ENCODE assay signal across 2 cellular contexts in the genomic region with DNA sequence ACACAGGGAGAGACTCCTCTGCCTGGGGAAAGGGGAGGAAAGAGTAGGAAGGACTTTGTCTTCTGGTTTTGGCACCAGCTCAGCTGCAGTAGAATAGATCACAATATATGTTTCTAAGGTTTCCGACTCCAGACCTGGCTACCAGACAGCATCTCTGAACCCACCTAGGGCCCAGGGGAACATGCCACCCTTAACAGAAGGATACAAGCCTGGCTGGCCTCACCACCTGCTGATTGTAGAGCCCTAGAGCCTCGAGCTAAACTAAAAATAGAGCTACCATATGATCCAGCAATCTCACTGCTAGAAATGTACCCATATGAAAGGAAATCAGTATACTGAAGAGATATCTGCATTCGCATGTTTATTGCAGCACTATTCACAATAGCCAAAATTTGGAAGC.
TF ChIP-seq lines count a peak whose summit lies in the region.

No MANE protein-coding gene starts in this region.

TF ChIP-seq in SK-N-SH treated with all-trans-retinoic acid at 6 μM for 48 hours, 23 proteins besides CTCF, POLR2A, EP300 and RAD21 (continued from another document):
- TF ChIP-seq TCF4 (CRISPR knock-in tag; IDR thresholded peaks at IDR 0.05; ENCODE audit: borderline replicate concordance) (no peak), CREB5 (CRISPR knock-in tag; IDR thresholded peaks at IDR 0.05; ENCODE audit: low read depth) (no peak)
TF ChIP-seq in SK-N-SH treated with all-trans-retinoic acid at 6 μM for 48 hours: peak in this region for 0.

TF ChIP-seq in GM12878, 131 proteins besides CTCF, POLR2A, EP300 and RAD21 (continued from another document):
- TF ChIP-seq RBBP5 (conservative IDR thresholded peaks at IDR 0.05) (no peak), MTA2 (IDR thresholded peaks at IDR 0.05; ENCODE audit: low read depth) (no peak), PML (IDR thresholded peaks at IDR 0.05; ENCODE audit: low read length) (no peak), PAX8 (IDR thresholded peaks at IDR 0.05) (no peak), ZNF274 (IDR thresholded peaks at IDR 0.05; ENCODE audit: insufficient read depth, insufficient read length) (no peak), EED (IDR thresholded peaks at IDR 0.05; ENCODE audit: low read depth) (no peak), NFXL1 (IDR thresholded peaks at IDR 0.05; ENCODE audit: borderline replicate concordance) (no peak), HCFC1 (IDR thresholded peaks at IDR 0.05; ENCODE audit: low read length) (no peak), NRF1 (conservative IDR thresholded peaks at IDR 0.05; ENCODE audit: low read depth, low read length) (no peak), KAT2A (conservative IDR thresholded peaks at IDR 0.05; ENCODE audit: control insufficient read depth, low read depth, low read length) (no peak), SUZ12 (IDR thresholded peaks at IDR 0.05; ENCODE audit: unreplicated experiment) (no peak), SPI1 (IDR thresholded peaks at IDR 0.05; ENCODE audit: borderline replicate concordance, insufficient read depth, low read depth, low read length) (no peak), BRCA1 (IDR thresholded peaks at IDR 0.05; ENCODE audit: low read depth, low read length) (no peak), NFYA (IDR thresholded peaks at IDR 0.05; ENCODE audit: borderline replicate concordance, low read depth, low read length) (no peak)
- TF ChIP-seq, protein P1, sequence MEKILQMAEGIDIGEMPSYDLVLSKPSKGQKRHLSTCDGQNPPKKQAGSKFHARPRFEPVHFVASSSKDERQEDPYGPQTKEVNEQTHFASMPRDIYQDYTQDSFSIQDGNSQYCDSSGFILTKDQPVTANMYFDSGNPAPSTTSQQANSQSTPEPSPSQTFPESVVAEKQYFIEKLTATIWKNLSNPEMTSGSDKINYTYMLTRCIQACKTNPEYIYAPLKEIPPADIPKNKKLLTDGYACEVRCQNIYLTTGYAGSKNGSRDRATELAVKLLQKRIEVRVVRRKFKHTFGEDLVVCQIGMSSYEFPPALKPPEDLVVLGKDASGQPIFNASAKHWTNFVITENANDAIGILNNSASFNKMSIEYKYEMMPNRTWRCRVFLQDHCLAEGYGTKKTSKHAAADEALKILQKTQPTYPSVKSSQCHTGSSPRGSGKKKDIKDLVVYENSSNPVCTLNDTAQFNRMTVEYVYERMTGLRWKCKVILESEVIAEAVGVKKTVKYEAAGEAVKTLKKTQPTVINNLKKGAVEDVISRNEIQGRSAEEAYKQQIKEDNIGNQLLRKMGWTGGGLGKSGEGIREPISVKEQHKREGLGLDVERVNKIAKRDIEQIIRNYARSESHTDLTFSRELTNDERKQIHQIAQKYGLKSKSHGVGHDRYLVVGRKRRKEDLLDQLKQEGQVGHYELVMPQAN (conservative IDR thresholded peaks at IDR 0.05), result no peak
- TF ChIP-seq, protein P2, sequence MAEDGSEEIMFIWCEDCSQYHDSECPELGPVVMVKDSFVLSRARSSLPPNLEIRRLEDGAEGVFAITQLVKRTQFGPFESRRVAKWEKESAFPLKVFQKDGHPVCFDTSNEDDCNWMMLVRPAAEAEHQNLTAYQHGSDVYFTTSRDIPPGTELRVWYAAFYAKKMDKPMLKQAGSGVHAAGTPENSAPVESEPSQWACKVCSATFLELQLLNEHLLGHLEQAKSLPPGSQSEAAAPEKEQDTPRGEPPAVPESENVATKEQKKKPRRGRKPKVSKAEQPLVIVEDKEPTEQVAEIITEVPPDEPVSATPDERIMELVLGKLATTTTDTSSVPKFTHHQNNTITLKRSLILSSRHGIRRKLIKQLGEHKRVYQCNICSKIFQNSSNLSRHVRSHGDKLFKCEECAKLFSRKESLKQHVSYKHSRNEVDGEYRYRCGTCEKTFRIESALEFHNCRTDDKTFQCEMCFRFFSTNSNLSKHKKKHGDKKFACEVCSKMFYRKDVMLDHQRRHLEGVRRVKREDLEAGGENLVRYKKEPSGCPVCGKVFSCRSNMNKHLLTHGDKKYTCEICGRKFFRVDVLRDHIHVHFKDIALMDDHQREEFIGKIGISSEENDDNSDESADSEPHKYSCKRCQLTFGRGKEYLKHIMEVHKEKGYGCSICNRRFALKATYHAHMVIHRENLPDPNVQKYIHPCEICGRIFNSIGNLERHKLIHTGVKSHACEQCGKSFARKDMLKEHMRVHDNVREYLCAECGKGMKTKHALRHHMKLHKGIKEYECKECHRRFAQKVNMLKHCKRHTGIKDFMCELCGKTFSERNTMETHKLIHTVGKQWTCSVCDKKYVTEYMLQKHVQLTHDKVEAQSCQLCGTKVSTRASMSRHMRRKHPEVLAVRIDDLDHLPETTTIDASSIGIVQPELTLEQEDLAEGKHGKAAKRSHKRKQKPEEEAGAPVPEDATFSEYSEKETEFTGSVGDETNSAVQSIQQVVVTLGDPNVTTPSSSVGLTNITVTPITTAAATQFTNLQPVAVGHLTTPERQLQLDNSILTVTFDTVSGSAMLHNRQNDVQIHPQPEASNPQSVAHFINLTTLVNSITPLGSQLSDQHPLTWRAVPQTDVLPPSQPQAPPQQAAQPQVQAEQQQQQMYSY (CRISPR knock-in tag; IDR thresholded peaks at IDR 0.05), result no peak
